1 cellular context compared by ENCODE assay signal in the genomic region with DNA sequence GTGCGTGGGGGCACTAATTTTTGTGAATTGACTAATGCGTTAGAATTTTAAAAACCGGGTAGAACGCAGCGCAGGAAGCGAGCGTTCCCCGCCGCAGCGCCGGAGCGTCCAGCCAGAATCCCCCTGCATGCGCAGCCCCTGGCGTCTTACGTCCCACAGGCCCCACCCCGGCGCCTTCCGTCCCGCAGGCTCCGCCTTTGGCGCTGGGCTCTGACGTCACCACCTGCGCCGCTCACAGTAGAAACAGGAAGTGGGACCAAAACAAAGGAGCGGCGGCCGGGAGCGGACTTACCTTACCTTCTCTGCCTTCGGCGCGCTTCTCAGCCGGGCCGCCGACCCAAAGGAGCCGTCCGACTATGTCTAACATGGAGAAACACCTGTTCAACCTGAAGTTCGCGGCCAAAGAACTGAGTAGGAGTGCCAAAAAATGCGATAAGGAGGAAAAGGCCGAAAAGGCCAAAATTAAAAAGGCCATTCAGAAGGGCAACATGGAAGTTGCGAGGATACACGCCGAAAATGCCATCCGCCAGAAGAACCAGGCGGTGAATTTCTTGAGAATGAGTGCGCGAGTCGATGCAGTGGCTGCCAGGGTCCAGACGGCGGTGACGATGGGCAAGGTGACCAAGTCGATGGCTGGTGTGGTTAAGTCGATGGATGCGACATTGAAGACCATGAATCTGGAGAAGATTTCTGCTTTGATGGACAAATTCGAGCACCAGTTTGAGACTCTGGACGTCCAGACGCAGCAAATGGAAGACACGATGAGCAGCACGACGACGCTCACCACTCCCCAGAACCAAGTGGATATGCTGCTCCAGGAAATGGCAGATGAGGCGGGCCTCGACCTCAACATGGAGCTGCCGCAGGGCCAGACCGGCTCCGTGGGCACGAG.
TF ChIP-seq lines count a peak whose summit lies in the region.

Gene CHMP1B (plus strand): TSS at position 258 of the 892 bp plus-strand sequence. CDS start 99 bp downstream, at position 357.

TF ChIP-seq in HepG2, 621 proteins besides CTCF, POLR2A, EP300 and RAD21 (continued from another document and continues in another):
- TF ChIP-seq ZNF296 (CRISPR knock-in tag; conservative IDR thresholded peaks at IDR 0.05) (no peak), SNAPC5 (CRISPR knock-in tag; IDR thresholded peaks at IDR 0.05; ENCODE audit: borderline replicate concordance) (no peak), ZNF709 (CRISPR knock-in tag; IDR thresholded peaks at IDR 0.05) (peak; percentile 58; the same call in 1 of the 2 replicates), ARNTL (CRISPR knock-in tag; IDR thresholded peaks at IDR 0.05) (peak; percentile 63; the same call in 1 of the 2 replicates), ZNF550 (CRISPR knock-in tag; IDR thresholded peaks at IDR 0.05; ENCODE audit: borderline replicate concordance) (peak; percentile 38; the same call in 1 of the 2 replicates), SETDB1 (CRISPR knock-in tag; IDR thresholded peaks at IDR 0.05; ENCODE audit: borderline replicate concordance) (peak; percentile 76; the same call in 1 of the 2 replicates), TARDBP (CRISPR knock-in tag; IDR thresholded peaks at IDR 0.05) (peak; percentile 80; the same call in 1 of the 2 replicates), ZSCAN5A (CRISPR knock-in tag; IDR thresholded peaks at IDR 0.05; ENCODE audit: borderline replicate concordance) (peak; percentile 17; the same call in 1 of the 2 replicates), ZNF143 (CRISPR knock-in tag; IDR thresholded peaks at IDR 0.05) (peak; percentile 44; the same call in 1 of the 2 replicates), XBP1 (CRISPR knock-in tag; IDR thresholded peaks at IDR 0.05) (peak; percentile 61; the same call in 1 of the 2 replicates), BRCA1 (CRISPR knock-in tag; IDR thresholded peaks at IDR 0.05) (no peak), MYC (CRISPR knock-in tag; IDR thresholded peaks at IDR 0.05; ENCODE audit: borderline replicate concordance) (peak; percentile 72; the same call in 1 of the 2 replicates), RBAK (CRISPR knock-in tag; IDR thresholded peaks at IDR 0.05) (no peak), RBFOX2 (IDR thresholded peaks at IDR 0.05; ENCODE audit: low read depth, low read length) (peak; percentile 92), ZNF205 (CRISPR knock-in tag; IDR thresholded peaks at IDR 0.05) (peak; percentile 72), PHF5A (CRISPR knock-in tag; IDR thresholded peaks at IDR 0.05; ENCODE audit: low read depth, unreplicated experiment) (peak; percentile 67), RFX1 (IDR thresholded peaks at IDR 0.05) (no peak), FOSL2 (CRISPR knock-in tag; IDR thresholded peaks at IDR 0.05) (peak; percentile 57), ATRX (CRISPR knock-in tag; IDR thresholded peaks at IDR 0.05; ENCODE audit: borderline replicate concordance) (no peak), THAP7 (CRISPR knock-in tag; IDR thresholded peaks at IDR 0.05) (no peak), SAP130 (CRISPR knock-in tag; IDR thresholded peaks at IDR 0.05; ENCODE audit: low read depth) (peak; percentile 98), ZMAT5 (CRISPR knock-in tag; IDR thresholded peaks at IDR 0.05; ENCODE audit: borderline replicate concordance, low read depth) (no peak), ZNF329 (CRISPR knock-in tag; IDR thresholded peaks at IDR 0.05; ENCODE audit: low read depth) (no peak), ZIK1 (CRISPR knock-in tag; IDR thresholded peaks at IDR 0.05; ENCODE audit: borderline replicate concordance, low read depth) (no peak), SMC3 (IDR thresholded peaks at IDR 0.05; ENCODE audit: low read length) (no peak), ZNF775 (CRISPR knock-in tag; IDR thresholded peaks at IDR 0.05; ENCODE audit: borderline replicate concordance) (no peak), NR2F2 (IDR thresholded peaks at IDR 0.05; ENCODE audit: borderline replicate concordance, low read depth) (peak; percentile 38; the same call in 1 of the 2 replicates), ATF7 (IDR thresholded peaks at IDR 0.05) (peak; percentile 94), ATF7 (CRISPR knock-in tag; IDR thresholded peaks at IDR 0.05) (peak; percentile 63; the same call in 1 of the 2 replicates), SYNCRIP (IDR thresholded peaks at IDR 0.05; ENCODE audit: insufficient read depth, low read depth, low read length) (no peak), TBL1XR1 (IDR thresholded peaks at IDR 0.05; ENCODE audit: borderline replicate concordance, low read length, partially characterized antibody) (peak; percentile 62), ATAD3A (CRISPR knock-in tag; IDR thresholded peaks at IDR 0.05) (no peak), NFKBIZ (CRISPR knock-in tag; IDR thresholded peaks at IDR 0.05) (peak; percentile 21; the same call in 1 of the 2 replicates), EED (CRISPR knock-in tag; IDR thresholded peaks at IDR 0.05) (0 out of 2 replicates have a peak, but pooled peaks have one; percentile 64), ZNF30 (CRISPR knock-in tag; IDR thresholded peaks at IDR 0.05) (no peak), MIER2 (CRISPR knock-in tag; IDR thresholded peaks at IDR 0.05) (0 out of 2 replicates have a peak, but pooled peaks have one; percentile 25), PCBP1 (IDR thresholded peaks at IDR 0.05; ENCODE audit: borderline replicate concordance, low read depth, low read length) (peak; percentile 86; the same call in 1 of the 2 replicates), JUND (CRISPR knock-in tag; IDR thresholded peaks at IDR 0.05) (0 out of 2 replicates have a peak, but pooled peaks have one; percentile 35), ZNF549 (CRISPR knock-in tag; IDR thresholded peaks at IDR 0.05) (no peak), ZNF451 (CRISPR knock-in tag; IDR thresholded peaks at IDR 0.05) (no peak), TOPORS (CRISPR knock-in tag; IDR thresholded peaks at IDR 0.05) (no peak), CBX2 (IDR thresholded peaks at IDR 0.05; ENCODE audit: low read depth, low read length) (no peak), CBX2 (CRISPR knock-in tag; IDR thresholded peaks at IDR 0.05; ENCODE audit: low read depth) (no peak), ETV6 (CRISPR knock-in tag; conservative IDR thresholded peaks at IDR 0.05) (peak; percentile 85)
- TF ChIP-seq, protein P1, sequence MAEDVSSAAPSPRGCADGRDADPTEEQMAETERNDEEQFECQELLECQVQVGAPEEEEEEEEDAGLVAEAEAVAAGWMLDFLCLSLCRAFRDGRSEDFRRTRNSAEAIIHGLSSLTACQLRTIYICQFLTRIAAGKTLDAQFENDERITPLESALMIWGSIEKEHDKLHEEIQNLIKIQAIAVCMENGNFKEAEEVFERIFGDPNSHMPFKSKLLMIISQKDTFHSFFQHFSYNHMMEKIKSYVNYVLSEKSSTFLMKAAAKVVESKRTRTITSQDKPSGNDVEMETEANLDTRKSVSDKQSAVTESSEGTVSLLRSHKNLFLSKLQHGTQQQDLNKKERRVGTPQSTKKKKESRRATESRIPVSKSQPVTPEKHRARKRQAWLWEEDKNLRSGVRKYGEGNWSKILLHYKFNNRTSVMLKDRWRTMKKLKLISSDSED (CRISPR knock-in tag; IDR thresholded peaks at IDR 0.05) = 0 out of 2 replicates have a peak, but pooled peaks have one; percentile 35
- TF ChIP-seq, protein P2, sequence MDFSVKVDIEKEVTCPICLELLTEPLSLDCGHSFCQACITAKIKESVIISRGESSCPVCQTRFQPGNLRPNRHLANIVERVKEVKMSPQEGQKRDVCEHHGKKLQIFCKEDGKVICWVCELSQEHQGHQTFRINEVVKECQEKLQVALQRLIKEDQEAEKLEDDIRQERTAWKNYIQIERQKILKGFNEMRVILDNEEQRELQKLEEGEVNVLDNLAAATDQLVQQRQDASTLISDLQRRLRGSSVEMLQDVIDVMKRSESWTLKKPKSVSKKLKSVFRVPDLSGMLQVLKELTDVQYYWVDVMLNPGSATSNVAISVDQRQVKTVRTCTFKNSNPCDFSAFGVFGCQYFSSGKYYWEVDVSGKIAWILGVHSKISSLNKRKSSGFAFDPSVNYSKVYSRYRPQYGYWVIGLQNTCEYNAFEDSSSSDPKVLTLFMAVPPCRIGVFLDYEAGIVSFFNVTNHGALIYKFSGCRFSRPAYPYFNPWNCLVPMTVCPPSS (IDR thresholded peaks at IDR 0.05) = no peak
- TF ChIP-seq, protein P3, sequence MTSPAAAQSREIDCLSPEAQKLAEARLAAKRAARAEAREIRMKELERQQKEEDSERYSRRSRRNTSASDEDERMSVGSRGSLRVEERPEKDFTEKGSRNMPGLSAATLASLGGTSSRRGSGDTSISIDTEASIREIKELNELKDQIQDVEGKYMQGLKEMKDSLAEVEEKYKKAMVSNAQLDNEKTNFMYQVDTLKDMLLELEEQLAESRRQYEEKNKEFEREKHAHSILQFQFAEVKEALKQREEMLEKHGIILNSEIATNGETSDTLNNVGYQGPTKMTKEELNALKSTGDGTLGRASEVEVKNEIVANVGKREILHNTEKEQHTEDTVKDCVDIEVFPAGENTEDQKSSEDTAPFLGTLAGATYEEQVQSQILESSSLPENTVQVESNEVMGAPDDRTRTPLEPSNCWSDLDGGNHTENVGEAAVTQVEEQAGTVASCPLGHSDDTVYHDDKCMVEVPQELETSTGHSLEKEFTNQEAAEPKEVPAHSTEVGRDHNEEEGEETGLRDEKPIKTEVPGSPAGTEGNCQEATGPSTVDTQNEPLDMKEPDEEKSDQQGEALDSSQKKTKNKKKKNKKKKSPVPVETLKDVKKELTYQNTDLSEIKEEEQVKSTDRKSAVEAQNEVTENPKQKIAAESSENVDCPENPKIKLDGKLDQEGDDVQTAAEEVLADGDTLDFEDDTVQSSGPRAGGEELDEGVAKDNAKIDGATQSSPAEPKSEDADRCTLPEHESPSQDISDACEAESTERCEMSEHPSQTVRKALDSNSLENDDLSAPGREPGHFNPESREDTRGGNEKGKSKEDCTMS (CRISPR knock-in tag; conservative IDR thresholded peaks at IDR 0.05) = no peak
- TF ChIP-seq, protein P4, sequence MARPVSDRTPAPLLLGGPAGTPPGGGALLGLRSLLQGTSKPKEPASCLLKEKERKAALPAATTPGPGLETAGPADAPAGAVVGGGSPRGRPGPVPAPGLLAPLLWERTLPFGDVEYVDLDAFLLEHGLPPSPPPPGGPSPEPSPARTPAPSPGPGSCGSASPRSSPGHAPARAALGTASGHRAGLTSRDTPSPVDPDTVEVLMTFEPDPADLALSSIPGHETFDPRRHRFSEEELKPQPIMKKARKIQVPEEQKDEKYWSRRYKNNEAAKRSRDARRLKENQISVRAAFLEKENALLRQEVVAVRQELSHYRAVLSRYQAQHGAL (CRISPR knock-in tag; IDR thresholded peaks at IDR 0.05; ENCODE audit: not compliant biosample characterization) = no peak
- TF ChIP-seq, protein P5, sequence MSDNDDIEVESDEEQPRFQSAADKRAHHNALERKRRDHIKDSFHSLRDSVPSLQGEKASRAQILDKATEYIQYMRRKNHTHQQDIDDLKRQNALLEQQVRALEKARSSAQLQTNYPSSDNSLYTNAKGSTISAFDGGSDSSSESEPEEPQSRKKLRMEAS (IDR thresholded peaks at IDR 0.05) = peak; percentile 60
- TF ChIP-seq, protein P6, sequence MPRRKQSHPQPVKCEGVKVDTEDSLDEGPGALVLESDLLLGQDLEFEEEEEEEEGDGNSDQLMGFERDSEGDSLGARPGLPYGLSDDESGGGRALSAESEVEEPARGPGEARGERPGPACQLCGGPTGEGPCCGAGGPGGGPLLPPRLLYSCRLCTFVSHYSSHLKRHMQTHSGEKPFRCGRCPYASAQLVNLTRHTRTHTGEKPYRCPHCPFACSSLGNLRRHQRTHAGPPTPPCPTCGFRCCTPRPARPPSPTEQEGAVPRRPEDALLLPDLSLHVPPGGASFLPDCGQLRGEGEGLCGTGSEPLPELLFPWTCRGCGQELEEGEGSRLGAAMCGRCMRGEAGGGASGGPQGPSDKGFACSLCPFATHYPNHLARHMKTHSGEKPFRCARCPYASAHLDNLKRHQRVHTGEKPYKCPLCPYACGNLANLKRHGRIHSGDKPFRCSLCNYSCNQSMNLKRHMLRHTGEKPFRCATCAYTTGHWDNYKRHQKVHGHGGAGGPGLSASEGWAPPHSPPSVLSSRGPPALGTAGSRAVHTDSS (CRISPR knock-in tag; conservative IDR thresholded peaks at IDR 0.05) = 0 out of 2 replicates have a peak, but pooled peaks have one; percentile 63
